ENCODE assay signal across 20 cellular contexts in the genomic region with DNA sequence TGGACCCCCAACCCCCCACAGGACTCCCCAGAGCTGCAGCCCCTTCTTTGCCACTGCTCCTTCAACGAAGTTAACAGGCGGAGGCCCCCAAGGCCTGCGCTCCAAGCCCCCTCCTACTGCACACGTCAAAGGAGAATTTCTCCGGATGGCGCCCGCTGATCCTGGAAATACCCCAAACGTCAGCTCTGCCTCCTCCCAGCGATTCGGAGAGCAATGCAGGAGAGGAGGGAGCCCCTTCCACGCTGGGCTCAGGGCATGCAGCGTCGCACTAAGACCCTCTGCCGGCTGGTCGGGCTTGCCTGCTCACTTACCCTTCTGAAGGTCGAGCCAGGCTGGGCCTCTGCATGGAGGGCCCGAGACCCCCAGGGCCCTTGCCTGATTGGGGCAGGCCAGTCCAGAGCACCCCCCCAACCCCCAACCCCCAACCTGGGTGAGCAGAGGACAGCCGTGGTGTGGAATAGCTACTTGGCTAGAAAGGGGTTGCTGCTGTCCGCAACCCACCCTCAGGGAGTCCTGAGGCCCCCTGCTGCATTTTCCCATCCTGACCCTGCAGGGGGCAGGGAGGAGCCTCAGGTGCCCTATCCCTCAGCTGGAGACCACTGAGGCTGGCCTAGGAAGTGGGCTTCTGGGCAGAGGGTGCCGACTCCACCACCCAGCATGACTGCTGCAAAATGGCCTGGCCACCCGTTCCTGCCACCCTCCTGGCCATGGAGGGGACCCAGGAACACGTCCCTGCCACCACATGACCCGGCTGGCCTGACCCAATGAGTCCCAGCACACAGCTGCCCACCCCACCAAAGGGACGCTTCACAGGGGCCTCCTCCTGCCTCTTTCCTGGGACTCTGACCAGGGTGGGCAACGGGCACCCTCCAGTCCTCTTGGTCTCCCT. TPM values are rescaled to one million over a fixed set of nuclear protein-coding genes. Genes with fewer than 3 reads are reported as not detected.
DNase-seq lines count a peak whose midpoint lies in the region; FAIRE-seq and TF ChIP-seq lines count a peak whose summit lies in the region.
"Had no signal": no experiment of that assay in that cellular context is flagged by ENCODE, and none has a peak within 500 bp of the region (broad histone marks: within the 10 kb centered on the region; RNA-seq: fewer than 3 reads in every experiment).

No MANE protein-coding gene starts in this region.

- H3K27me3 ChIP-seq in NT2/D1 (ENCODE audit: insufficient read depth, insufficient read length) (peaks cover 20% of the 10 kb centered on the region), esophagus muscularis mucosa (peaks cover 0 to 70% (median 16%) of the 10 kb centered on the region in 4 donors)

- intact Hi-C loops in esophagus muscularis mucosa (cut with DNase I): no loop called here
- intact Hi-C loops in posterior vena cava (cut with DNase I): no loop called here
- intact Hi-C loops in activated T-helper 1 cell treated with anti-CD3 and anti-CD28 coated beads, Interleukin-12 subunit alpha, Interleukin-12 subunit beta, Interleukin-2, Interleukin-4 antibody, amounts not matched to agents 30 ng/mL and 10 ng/mL and 1 ng/mL, durations not matched to agents 14 hours and 24 hours and 36 hours (cut with micrococcal nuclease): loop anchor here (10.0 kb wide), 1 partner anchor 160 kb away; no protein-coding TSS in a partner anchor

- H3K36me3 Mint-ChIP-seq in activated T-helper 1 cell treated with anti-CD3 and anti-CD28 coated beads, Interleukin-12 subunit alpha, Interleukin-12 subunit beta, Interleukin-2, Interleukin-4 antibody, amounts not matched to agents 30 ng/mL and 10 ng/mL and 1 ng/mL, durations not matched to agents 14 hours and 24 hours and 36 hours (ENCODE audit: low read depth): no peaks in the 10 kb centered on the region
- H3K36me3 Mint-ChIP-seq: CD4-positive, CD25-positive, alpha-beta regulatory T cell had no signal

- no peak for TF ChIP-seq POLR2A in esophagus muscularis mucosa (IDR thresholded peaks at IDR 0.05; ENCODE audit: low read depth)

- peak; percentile 22 for DNase-seq in DMS 273 (lab: John Stamatoyannopoulos, UW; ENCODE audit: unreplicated experiment)
- no peak for DNase-seq in DMS 273 treated with DMSO at 0.1 percent for 48 hours (lab: John Stamatoyannopoulos, UW)
- no peak for DNase-seq in NT2/D1 (ENCODE audit: low read depth, low spot score)
- DNase-seq in esophagus muscularis mucosa (ENCODE audit: extremely low spot score): no peak
- peak; percentile 76 for DNase-seq in posterior vena cava (ENCODE audit: low spot score)
- no peak for DNase-seq in HTR-8/SVneo (ENCODE audit: insufficient read length, low spot score)
- DNase-seq in activated T-helper 1 cell treated with anti-CD3 and anti-CD28 coated beads, Interleukin-12 subunit alpha, Interleukin-12 subunit beta, Interleukin-2, Interleukin-4 antibody, amounts not matched to agents 30 ng/mL and 10 ng/mL and 1 ng/mL, durations not matched to agents 14 hours and 24 hours and 36 hours (ENCODE audit: low spot score): no peak
- DNase-seq in NCI-H1092 treated with DMSO at 0.1 percent for 48 hours (lab: John Stamatoyannopoulos, UW): no peak
- DNase-seq: CD4-positive, CD25-positive, alpha-beta regulatory T cell; cerebellar nuclear complex; GDM1; islet precursor cell; mucosa of descending colon; NCI-H1694; stimulated activated CD4-positive, alpha-beta T cell treated with anti-CD3 and anti-CD28 coated beads, Interleukin-12 subunit alpha, Interleukin-12 subunit beta, amount 100 ng/mL, for 4 hours had no signal

- H3K27ac ChIP-seq in esophagus muscularis mucosa (replicated peaks in 1 of 4): no peak overlapping the region
- H3K27ac ChIP-seq: 22Rv1, gastroesophageal sphincter, parathyroid adenoma had no signal

- H3K4me3 ChIP-seq in NT2/D1 (ENCODE audit: insufficient read length, low read depth) (peak overlapping the region; percentile 35), esophagus muscularis mucosa (peak overlapping the region in 3 of 4 donors; percentile 43 to 50 (median 49))
- H3K4me3 ChIP-seq: mucosa of descending colon had no signal

- TF ChIP-seq CTCF in esophagus muscularis mucosa (IDR thresholded peaks at IDR 0.05): no peak

- no peaks in the 10 kb centered on the region for H3K9me3 ChIP-seq in NT2/D1 (ENCODE audit: insufficient read depth, low read length)
- H3K9me3 ChIP-seq in esophagus muscularis mucosa: no peaks in the 10 kb centered on the region
- H3K9me3 ChIP-seq: gastroesophageal sphincter, mucosa of descending colon had no signal

- H3K4me1 ChIP-seq in NT2/D1 (ENCODE audit: insufficient read depth, insufficient read length) (peaks cover 22% of the 10 kb centered on the region), esophagus muscularis mucosa (peaks cover 0 to 20% (median 16%) of the 10 kb centered on the region in 4 donors)
- H3K4me1 ChIP-seq: parathyroid adenoma had no signal

- no peak overlapping the region for H3K27ac Mint-ChIP-seq in activated T-helper 1 cell treated with anti-CD3 and anti-CD28 coated beads, Interleukin-12 subunit alpha, Interleukin-12 subunit beta, Interleukin-2, Interleukin-4 antibody, amounts not matched to agents 30 ng/mL and 10 ng/mL and 1 ng/mL, durations not matched to agents 14 hours and 24 hours and 36 hours
- H3K27ac Mint-ChIP-seq: activated naive CD8-positive, alpha-beta T cell treated with anti-CD3 and anti-CD28 coated beads, Interleukin-2, amount 50 U/mL, for 24 hours; CD4-positive, CD25-positive, alpha-beta regulatory T cell had no signal

- TF ChIP-seq EP300 in esophagus muscularis mucosa (IDR thresholded peaks at IDR 0.05): no peak

- WGBS in esophagus muscularis mucosa: 74% methylated on average over 23 of the region's 25 CpGs

- peaks cover 18% of the 10 kb centered on the region for H3K27me3 Mint-ChIP-seq in activated T-helper 1 cell treated with anti-CD3 and anti-CD28 coated beads, Interleukin-12 subunit alpha, Interleukin-12 subunit beta, Interleukin-2, Interleukin-4 antibody, amounts not matched to agents 30 ng/mL and 10 ng/mL and 1 ng/mL, durations not matched to agents 14 hours and 24 hours and 36 hours (ENCODE audit: insufficient read depth)

- no peaks in the 10 kb centered on the region for H3K9me3 Mint-ChIP-seq in activated T-helper 1 cell treated with anti-CD3 and anti-CD28 coated beads, Interleukin-12 subunit alpha, Interleukin-12 subunit beta, Interleukin-2, Interleukin-4 antibody, amounts not matched to agents 30 ng/mL and 10 ng/mL and 1 ng/mL, durations not matched to agents 14 hours and 24 hours and 36 hours
- H3K9me3 Mint-ChIP-seq: activated naive CD8-positive, alpha-beta T cell treated with anti-CD3 and anti-CD28 coated beads, Interleukin-2, amount 50 U/mL, for 24 hours; CD4-positive, CD25-positive, alpha-beta regulatory T cell had no signal

- H3K9ac ChIP-seq in NT2/D1 (ENCODE audit: insufficient read length, low read depth): peak overlapping the region; percentile 51
- H3K9ac ChIP-seq: parathyroid adenoma had no signal

- no peak for FAIRE-seq in HTR-8/SVneo (lab: Jason Lieb, UNC)

- H3K36me3 ChIP-seq in NT2/D1 (ENCODE audit: insufficient read depth, insufficient read length, low read length) (no peaks in the 10 kb centered on the region), esophagus muscularis mucosa (no peaks in the 10 kb centered on the region)
- H3K36me3 ChIP-seq: gastroesophageal sphincter had no signal

- H3K4me1 Mint-ChIP-seq in activated T-helper 1 cell treated with anti-CD3 and anti-CD28 coated beads, Interleukin-12 subunit alpha, Interleukin-12 subunit beta, Interleukin-2, Interleukin-4 antibody, amounts not matched to agents 30 ng/mL and 10 ng/mL and 1 ng/mL, durations not matched to agents 14 hours and 24 hours and 36 hours (ENCODE audit: low read depth): no peaks in the 10 kb centered on the region
- H3K4me1 Mint-ChIP-seq: activated naive CD8-positive, alpha-beta T cell treated with anti-CD3 and anti-CD28 coated beads, Interleukin-2, amount 50 U/mL, for 24 hours had no signal

- no peak overlapping the region for H3K4me3 Mint-ChIP-seq in activated T-helper 1 cell treated with anti-CD3 and anti-CD28 coated beads, Interleukin-12 subunit alpha, Interleukin-12 subunit beta, Interleukin-2, Interleukin-4 antibody, amounts not matched to agents 30 ng/mL and 10 ng/mL and 1 ng/mL, durations not matched to agents 14 hours and 24 hours and 36 hours
- H3K4me3 Mint-ChIP-seq: activated naive CD8-positive, alpha-beta T cell treated with anti-CD3 and anti-CD28 coated beads, Interleukin-2, amount 50 U/mL, for 24 hours had no signal

RNA-seq across cellular contexts. Expression of a gene that starts 1.0 kb away (rescaled TPM):
- total RNA-seq in esophagus muscularis mucosa (under 1 TPM; under 0.01 to 0.75 (median 0.39) TPM), posterior vena cava (under 1 TPM; 0.29 to 0.42 TPM)
- total RNA-seq in activated T-helper 1 cell treated with anti-CD3 and anti-CD28 coated beads, Interleukin-12 subunit alpha, Interleukin-12 subunit beta, Interleukin-2, Interleukin-4 antibody, amounts not matched to agents 30 ng/mL and 10 ng/mL and 1 ng/mL, durations not matched to agents 14 hours and 24 hours and 36 hours: not detected in 2 replicates
- total RNA-seq: CD4-positive, CD25-positive, alpha-beta regulatory T cell; T-helper 2 cell treated with Interferon-gamma antibody and Interleukin-4, amounts not matched to agents 100 ng/mL and 5 ng/mL, for 36 hours had no signal

Comparison
In these comparisons a context has a peak if more than half of its experiments do, and no peak if none do; other contexts are left out.
1. DNase-seq: peak in DMS 273 (single experiment) and posterior vena cava (single experiment); none in DMS 273 treated with DMSO at 0.1 percent for 48 hours (single experiment), NT2/D1 (single experiment), esophagus muscularis mucosa (single experiment), HTR-8/SVneo (single experiment), activated T-helper 1 cell treated with anti-CD3 and anti-CD28 coated beads, Interleukin-12 subunit alpha, Interleukin-12 subunit beta, Interleukin-2, Interleukin-4 antibody, amounts not matched to agents 30 ng/mL and 10 ng/mL and 1 ng/mL, durations not matched to agents 14 hours and 24 hours and 36 hours (single experiment) and NCI-H1092 treated with DMSO at 0.1 percent for 48 hours (single experiment).